Comparison of ENCODE assay signal across 28 cellular contexts in the genomic region with DNA sequence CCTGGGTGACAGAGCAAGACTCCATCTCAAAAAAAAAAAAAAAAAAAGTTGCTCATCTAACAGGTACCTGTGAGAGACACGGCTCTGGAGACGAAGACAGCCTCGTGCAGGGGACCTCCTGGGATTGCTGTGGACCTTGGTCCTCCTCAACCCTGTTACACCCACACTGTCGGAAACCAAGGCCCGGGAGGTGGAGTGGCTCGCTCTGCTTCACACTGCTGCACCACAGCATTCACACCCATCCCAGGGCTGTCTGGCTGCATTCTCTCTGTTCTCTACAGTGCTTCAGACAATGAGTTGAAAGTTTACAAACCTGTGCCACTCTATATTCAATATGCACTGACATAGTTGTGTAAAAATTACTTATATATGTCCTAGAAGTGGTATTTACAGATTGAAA.
"Had no signal": no experiment of that assay in that cellular context is flagged by ENCODE, and none has a peak within 500 bp of the region (broad histone marks: within the 10 kb centered on the region; RNA-seq: fewer than 3 reads in every experiment).

No MANE protein-coding gene starts in this region.

- H3K4me1 ChIP-seq: foreskin keratinocyte, gastrocnemius medialis had no signal

- H3K27me3 ChIP-seq: brain microvascular endothelial cell, dorsolateral prefrontal cortex, esophagus muscularis mucosa, foreskin keratinocyte, gastrocnemius medialis had no signal

- FAIRE-seq: astrocyte, bronchial epithelial cell had no signal

- H3K4me3 ChIP-seq: coronary artery, dorsolateral prefrontal cortex, esophagus muscularis mucosa, gastrocnemius medialis had no signal

- ATAC-seq: foreskin keratinocyte, gastrocnemius medialis, WTC11 had no signal

- H3K9me3 ChIP-seq: esophagus muscularis mucosa, gastrocnemius medialis had no signal

- DNase-seq: activated CD4-positive, alpha-beta memory T cell treated with anti-CD3 and anti-CD28 coated beads, Interleukin-2, amount 10 ng/mL, durations not matched to agents 7 days and 5 days; activated CD4-positive, alpha-beta T cell treated with anti-CD3 and anti-CD28 coated beads for 1 hour; activated CD4-positive, alpha-beta T cell treated with anti-CD3 and anti-CD28 coated beads for 4 hours; activated CD4-positive, alpha-beta T cell treated with anti-CD3 and anti-CD28 coated beads, Interleukin-2, amount 10 ng/mL, durations not matched to agents 7 days and 5 days; activated CD4-positive, alpha-beta T cell treated with anti-CD3 and anti-CD28 coated beads, Interleukin-2, amount 50 U/mL, for 4 hours; activated CD8-positive, alpha-beta memory T cell treated with anti-CD3 and anti-CD28 coated beads, Interleukin-2, amount 50 U/mL, for 48 hours; activated effector memory CD4-positive, alpha-beta T cell treated with Interleukin-2 at 50 U/mL for 16 hours; activated gamma-delta T cell treated with Interleukin-2 at 50 U/mL for 16 hours; activated naive CD4-positive, alpha-beta T cell treated with anti-CD3 and anti-CD28 coated beads, Interleukin-2, amount 50 U/mL, for 16 hours; activated naive CD4-positive, alpha-beta T cell treated with Interleukin-2 at 50 U/mL for 16 hours; activated T-cell treated with anti-CD3 and anti-CD28 coated beads for 4 hours; activated T-cell treated with anti-CD3 and anti-CD28 coated beads, Interleukin-2, amount 50 U/mL, for 24 hours; amniotic stem cell; anterior cingulate cortex; brain microvascular endothelial cell; dorsolateral prefrontal cortex; effector memory CD4-positive, alpha-beta T cell; erythroblast; foreskin keratinocyte; gastrocnemius medialis; glutamatergic neuron; T-helper 2 cell had no signal

- H3K36me3 ChIP-seq: brain microvascular endothelial cell, esophagus muscularis mucosa, gastrocnemius medialis had no signal

- H3K27ac ChIP-seq: brain microvascular endothelial cell, coronary artery, dorsolateral prefrontal cortex, esophagus muscularis mucosa, foreskin keratinocyte, gastrocnemius medialis, VCaP had no signal
